ENCODE assay signal across 16 cellular contexts in genomic region chr15:89790661-89791060, GRCh38. TPM values are rescaled to one million over a fixed set of nuclear protein-coding genes. Genes with fewer than 3 reads are reported as not detected.
DNase-seq lines count a peak whose midpoint lies in the region; ATAC-seq, FAIRE-seq and TF ChIP-seq lines count a peak whose summit lies in the region.
"Had no signal": no experiment of that assay in that cellular context is flagged by ENCODE, and none has a peak within 500 bp of the region (broad histone marks: within the 10 kb centered on the region; RNA-seq: fewer than 3 reads in every experiment).

No MANE protein-coding gene starts in this region.

- H3K27me3 ChIP-seq in Panc1 (ENCODE audit: control insufficient read depth, insufficient read depth, low read length) = no peaks in the 10 kb centered on the region
- H3K27me3 ChIP-seq in K562 (ENCODE audit: control insufficient read depth in 2 of 2, insufficient read depth in 2 of 2, low read length in 2 of 2) = no peaks in the 10 kb centered on the region
- H3K27me3 ChIP-seq in osteoblast (ENCODE audit: insufficient read depth, low read length) = no peaks in the 10 kb centered on the region
- H3K27me3 ChIP-seq in CD8-positive, alpha-beta T cell (ENCODE audit: insufficient read depth, low read length) = no peaks in the 10 kb centered on the region

- POLR2A ChIA-PET in Panc1 (lab: Charles Lee) (no interaction called here), K562 (lab: Yijun Ruan, JAX) (interaction anchor here (0.6 kb wide), 1 partner anchor 59 kb away, joined by 3 read pairs; no protein-coding TSS in a partner anchor)
- POLR2A ChIA-PET in CD8-positive, alpha-beta T cell (lab: Charles Lee) = no interaction called here

- H3K79me2 ChIP-seq in K562 (ENCODE audit: control insufficient read depth, insufficient read depth, low read length) = no peaks in the 10 kb centered on the region
- peaks cover 9% of the 10 kb centered on the region for H3K79me2 ChIP-seq in osteoblast (ENCODE audit: insufficient read depth, low read length)

- no peak overlapping the region for H3K9ac ChIP-seq in K562 (ENCODE audit: insufficient read depth in 1 of 2, low read depth in 2 of 2, low read length in 2 of 2)
- H3K9ac ChIP-seq in kidney (ENCODE audit: low read length in 2 of 2) = no peak overlapping the region
- H3K9ac ChIP-seq: GM23248 had no signal

- FAIRE-seq in K562 (lab: Jason Lieb, UNC) (no peak), kidney (lab: Jason Lieb, UNC) (no peak)
- FAIRE-seq: A549, H54 had no signal

- TF ChIP-seq CTCF in Panc1 (IDR thresholded peaks at IDR 0.05) (no peak), K562 (IDR thresholded peaks at IDR 0.05 in 2 of 3, conservative IDR thresholded peaks at IDR 0.05 in 1 of 3; ENCODE audit: insufficient read depth in 2 of 3, low read depth in 1 of 3, low read length in 3 of 3) (no peak), kidney (IDR thresholded peaks at IDR 0.05; ENCODE audit: borderline replicate concordance, extremely low read depth, insufficient read depth) (no peak), osteoblast (IDR thresholded peaks at IDR 0.05; ENCODE audit: extremely low read depth, low read depth, low read length) (no peak)
- no peak for TF ChIP-seq CTCF in CD8-positive, alpha-beta T cell (IDR thresholded peaks at IDR 0.05)

- H3K9me3 ChIP-seq in Panc1 (ENCODE audit: control insufficient read depth, insufficient read depth, low read depth, low read length) = no peaks in the 10 kb centered on the region
- H3K9me3 ChIP-seq in K562 (replicated peaks; ENCODE audit: control insufficient read depth, insufficient read depth, low read depth, low read length) = no peaks in the 10 kb centered on the region; the same call in 1 of the 2 replicates
- no peaks in the 10 kb centered on the region for H3K9me3 ChIP-seq in kidney (ENCODE audit: control insufficient read depth in 1 of 2, low read length in 2 of 2)
- H3K9me3 ChIP-seq in osteoblast (ENCODE audit: low read depth, low read length) = no peaks in the 10 kb centered on the region
- H3K9me3 ChIP-seq in CD8-positive, alpha-beta T cell (ENCODE audit: low read length) = no peaks in the 10 kb centered on the region

- BruUV-seq in Panc1 (replicated peaks; lab: Mats Ljungman, UMichigan) (no TSS peak), K562 (replicated peaks; lab: Mats Ljungman, UMichigan) (no TSS peak)

- H3K36me3 Mint-ChIP-seq in CD8-positive, alpha-beta T cell = no peaks in the 10 kb centered on the region

- H3K36me3 ChIP-seq in Panc1 (ENCODE audit: control insufficient read depth, insufficient read depth, low read length) (no peaks in the 10 kb centered on the region; the same call in 1 of the 2 replicates), K562 (ENCODE audit: control insufficient read depth, insufficient read depth, low read length) (no peaks in the 10 kb centered on the region), kidney (ENCODE audit: control insufficient read depth in 1 of 2, insufficient read depth in 2 of 2, low read length in 2 of 2) (peaks cover 0 to 27% of the 10 kb centered on the region in 2 donors), osteoblast (ENCODE audit: insufficient read depth, low read length) (peaks cover 88% of the 10 kb centered on the region)
- H3K36me3 ChIP-seq in CD8-positive, alpha-beta T cell (ENCODE audit: insufficient read depth, low read length) = no peaks in the 10 kb centered on the region

- TF ChIP-seq RAD21 in K562 (CRISPR knock-in tag; conservative IDR thresholded peaks at IDR 0.05 in 1 of 2, IDR thresholded peaks at IDR 0.05 in 1 of 2) = no peak

- H3K27me3 Mint-ChIP-seq in CD8-positive, alpha-beta T cell (ENCODE audit: low read depth) = peaks cover 7% of the 10 kb centered on the region

- TF ChIP-seq POLR2A in K562 (conservative IDR thresholded peaks at IDR 0.05) = no peak

- H3K4me1 ChIP-seq in Panc1 (ENCODE audit: control insufficient read depth, insufficient read depth, low read length) = no peaks in the 10 kb centered on the region
- peaks cover 0 to 8% of the 10 kb centered on the region in 2 experiments; a peak in 2 of 5 replicates for H3K4me1 ChIP-seq in K562 (replicated peaks in 1 of 2; ENCODE audit: control insufficient read depth in 2 of 2, insufficient read depth in 2 of 2, low read length in 2 of 2)
- H3K4me1 ChIP-seq in kidney (ENCODE audit: control insufficient read depth in 1 of 2, insufficient read depth in 1 of 2, low read depth in 1 of 2, low read length in 2 of 2) = peaks cover 3 to 4% of the 10 kb centered on the region in 2 donors
- peaks cover 14% of the 10 kb centered on the region for H3K4me1 ChIP-seq in osteoblast (ENCODE audit: insufficient read depth, low read length)
- no peaks in the 10 kb centered on the region for H3K4me1 ChIP-seq in CD8-positive, alpha-beta T cell (ENCODE audit: insufficient read depth, low read length)

- no peaks in the 10 kb centered on the region for H3K4me1 Mint-ChIP-seq in CD8-positive, alpha-beta T cell (ENCODE audit: low read depth)
- H3K4me1 Mint-ChIP-seq: CD14-positive monocyte; CD8-positive, alpha-beta memory T cell had no signal

- H3K4me2 ChIP-seq in K562 (ENCODE audit: insufficient read depth, low read length) (no peak overlapping the region), osteoblast (ENCODE audit: insufficient read depth, low read length) (no peak overlapping the region)
- H3K4me2 ChIP-seq: A549 had no signal

- in situ Hi-C loops in Panc1 (cut with HindIII; ENCODE audit: low pct_unique_long_range_greater_than_20kb, low sequenced_read_pairs) (no loop called here), K562 (cut with MboI) (no loop called here)

- DNase-seq in Panc1 (ENCODE audit: low read depth, low spot score) (no peak), K562 (ENCODE audit: extremely low read depth in 1 of 4, low spot score in 3 of 4) (no peak), kidney (peak; percentile 57), osteoblast (ENCODE audit: insufficient read length, low spot score, missing footprints) (peak; percentile 8)
- DNase-seq in CD8-positive, alpha-beta T cell = no peak
- DNase-seq: Caco-2; CD8-positive, alpha-beta memory T cell; DMS53; GF-D8; GM23248 had no signal

- H3K4me3 Mint-ChIP-seq in CD8-positive, alpha-beta T cell = no peak overlapping the region
- H3K4me3 Mint-ChIP-seq: CD14-positive monocyte; CD8-positive, alpha-beta memory T cell had no signal

- ATAC-seq in Panc1 (peak; percentile 7; the same call in 1 of the 2 replicates), K562 (no peak), GM18498 (IDR thresholded peaks at IDR 0.05; ENCODE audit: unreplicated experiment) (no peak), HG03025 (IDR thresholded peaks at IDR 0.05; ENCODE audit: low FRiP score, unreplicated experiment) (no peak)
- no peak for ATAC-seq in CD8-positive, alpha-beta T cell
- ATAC-seq: A549 had no signal

- CTCF ChIA-PET in Panc1 (lab: Charles Lee) (no interaction called here), K562 (lab: Yijun Ruan, JAX; ENCODE audit: low intra/inter-chr PET ratio) (no interaction called here)
- CTCF ChIA-PET in CD8-positive, alpha-beta T cell (lab: Charles Lee) = no interaction called here

- intact Hi-C loops in Panc1 (cut with micrococcal nuclease; ENCODE audit: unreplicated experiment) (no loop called here), K562 (cut with micrococcal nuclease) (no loop called here), kidney (cut with DNase I) (no loop called here)
- intact Hi-C loops in CD8-positive, alpha-beta T cell (cut with DNase I, micrococcal nuclease) = no loop called here

- no peak overlapping the region for H3K27ac ChIP-seq in Panc1 (ENCODE audit: low read length)
- no peak overlapping the region for H3K27ac ChIP-seq in K562 (ENCODE audit: extremely low read depth, low read depth, low read length)
- no peak overlapping the region for H3K27ac ChIP-seq in kidney (ENCODE audit: low read depth in 2 of 2, low read length in 2 of 2)
- no peak overlapping the region for H3K27ac ChIP-seq in osteoblast (ENCODE audit: low read depth, low read length)
- no peak overlapping the region for H3K27ac ChIP-seq in CD8-positive, alpha-beta T cell (ENCODE audit: low read depth, low read length)
- H3K27ac ChIP-seq: A549, GM23248 had no signal

- H3K9me1 ChIP-seq in K562 (ENCODE audit: control insufficient read depth, insufficient read depth, low read length) = no peaks in the 10 kb centered on the region

- no peak overlapping the region for H3K4me3 ChIP-seq in Panc1 (ENCODE audit: low read depth in 2 of 2, low read length in 2 of 2)
- H3K4me3 ChIP-seq in K562 = no peak overlapping the region
- no peak overlapping the region for H3K4me3 ChIP-seq in kidney (ENCODE audit: low read length in 2 of 2)
- no peak overlapping the region for H3K4me3 ChIP-seq in osteoblast (ENCODE audit: insufficient read depth, low read length)
- no peak overlapping the region for H3K4me3 ChIP-seq in CD8-positive, alpha-beta T cell (ENCODE audit: low read depth, low read length)
- H3K4me3 ChIP-seq: A549, GM23248 had no signal

- no peak overlapping the region for H3K27ac Mint-ChIP-seq in CD8-positive, alpha-beta T cell
- H3K27ac Mint-ChIP-seq: CD8-positive, alpha-beta memory T cell had no signal

- no peak overlapping the region for H2AFZ ChIP-seq in K562 (ENCODE audit: low read depth, low read length)
- H2AFZ ChIP-seq in osteoblast (ENCODE audit: low read length) = no peak overlapping the region
- H2AFZ ChIP-seq: GM23248 had no signal

- no peak for TF ChIP-seq EP300 in K562 (IDR thresholded peaks at IDR 0.05; ENCODE audit: low read length)

- peaks cover 9% of the 10 kb centered on the region for H3K9me3 Mint-ChIP-seq in CD8-positive, alpha-beta T cell

- no peaks in the 10 kb centered on the region for H4K20me1 ChIP-seq in K562 (replicated peaks; ENCODE audit: control insufficient read depth, insufficient read depth, low read length)
- H4K20me1 ChIP-seq in osteoblast (ENCODE audit: insufficient read depth, low read length) = peaks cover 7% of the 10 kb centered on the region

- WGBS in K562 (ENCODE audit: insufficient coverage, low coverage, missing lambda C conversion rate) = 66% methylated on average over 16 of the region's 16 CpGs

RNA-seq across cellular contexts. Expression of gene MESP2, which starts 14.5 kb away (rescaled TPM):
- 1.1 TPM for total RNA-seq in Panc1 (2021; ENCODE audit: unreplicated experiment)
- polyA plus RNA-seq in Panc1 (2012; ENCODE audit: insufficient read length) = 2.0 TPM
- not detected in 2 replicates for total RNA-seq in K562 (2011; cell fraction: chromatin; rRNA removed; ENCODE audit: low replicate concordance)
- not detected in 2 replicates for total RNA-seq in K562 (2011; cell fraction: nucleolus; rRNA removed)
- total RNA-seq in K562 (2011; cell fraction: nucleoplasm; rRNA removed) = not detected in 2 replicates
- 0.82 and 1.1 TPM in 2 replicates for total RNA-seq in K562 (2014; rRNA removed)
- total RNA-seq in K562 (2014; rRNA removed; fragmentation: Illumina TruSeq; extraction: Trizol) = 0.41 and 0.51 TPM in 2 replicates
- 0.29 and 0.45 TPM in 2 replicates for total RNA-seq in K562 (2015; rRNA removed; fragmentation: Illumina TruSeq; extraction: Trizol)
- 0.47 and 0.66 TPM in 2 replicates for total RNA-seq in K562 (2021)
- polyA plus RNA-seq in K562 (2011; rRNA removed) = 0.08 and 0.14 TPM in 2 replicates
- polyA plus RNA-seq in K562 (2011; cell fraction: cytosol; rRNA removed) = 0.18 and 0.22 TPM in 2 replicates
- polyA plus RNA-seq in K562 (2011; cell fraction: nucleus; rRNA removed) = 0.10 and 0.56 TPM in 2 replicates
- polyA plus RNA-seq in K562 (2012) = 0.39 and 0.48 TPM in 2 replicates
- polyA plus RNA-seq in K562 (2014; fragmentation: Illumina TruSeq; extraction: Trizol) = 0.55 and 0.70 TPM in 2 replicates
- under 1 TPM; 0.11 to 0.13 TPM for polyA plus RNA-seq in K562 (2014; fragmentation: Nextera tagmentation; extraction: Ambion mirVana)
- 0.37 and 0.47 TPM in 2 replicates for polyA plus RNA-seq in K562 (2014; rRNA removed)
- not detected in 2 replicates for polyA minus RNA-seq in K562 (2011; rRNA and poly(A)+ RNA removed)
- polyA minus RNA-seq in K562 (2011; cell fraction: cytosol; rRNA and poly(A)+ RNA removed) = not detected in 2 replicates
- polyA minus RNA-seq in K562 (2011; cell fraction: nucleus; rRNA and poly(A)+ RNA removed) = not detected in 2 replicates
- 0.47 TPM for total RNA-seq in kidney
- polyA plus RNA-seq in kidney (ENCODE audit: insufficient read depth, low read depth, low replicate concordance) = 0.24 TPM
- 0.72 and 1.5 TPM in 2 replicates for total RNA-seq in osteoblast
- total RNA-seq in CD8-positive, alpha-beta T cell = not detected
- total RNA-seq: CD8-positive, alpha-beta memory T cell; GM23248; HT1080 had no signal
- polyA plus RNA-seq: CD8-positive, alpha-beta memory T cell; GM23248 had no signal

RNA-seq across cellular contexts. Expression of gene ANPEP, which starts 24.0 kb away (rescaled TPM):
- 183 TPM for total RNA-seq in Panc1 (2021; ENCODE audit: unreplicated experiment)
- 194 TPM for polyA plus RNA-seq in Panc1 (2012; ENCODE audit: insufficient read length)
- total RNA-seq in K562 (2011; cell fraction: chromatin; rRNA removed; ENCODE audit: low replicate concordance) = 2.9 and 3.1 TPM in 2 replicates
- total RNA-seq in K562 (2011; cell fraction: nucleolus; rRNA removed) = 1.2 and 1.8 TPM in 2 replicates
- 1.5 and 2.5 TPM in 2 replicates for total RNA-seq in K562 (2011; cell fraction: nucleoplasm; rRNA removed)
- total RNA-seq in K562 (2014; rRNA removed) = 1.0 and 1.8 TPM in 2 replicates
- 1.1 and 1.3 TPM in 2 replicates for total RNA-seq in K562 (2014; rRNA removed; fragmentation: Illumina TruSeq; extraction: Trizol)
- total RNA-seq in K562 (2015; rRNA removed; fragmentation: Illumina TruSeq; extraction: Trizol) = 2.5 and 2.6 TPM in 2 replicates
- 4.8 and 5.7 TPM in 2 replicates for total RNA-seq in K562 (2021)
- polyA plus RNA-seq in K562 (2011; rRNA removed) = 0.43 and 2.0 TPM in 2 replicates
- 0.63 and 1.5 TPM in 2 replicates for polyA plus RNA-seq in K562 (2011; cell fraction: cytosol; rRNA removed)
- polyA plus RNA-seq in K562 (2011; cell fraction: nucleus; rRNA removed) = 3.6 and 6.0 TPM in 2 replicates
- 6.6 and 17.5 TPM in 2 replicates for polyA plus RNA-seq in K562 (2012)
- polyA plus RNA-seq in K562 (2014; fragmentation: Illumina TruSeq; extraction: Trizol) = 4.0 and 4.2 TPM in 2 replicates
- under 1 TPM; 0.23 to 0.27 TPM for polyA plus RNA-seq in K562 (2014; fragmentation: Nextera tagmentation; extraction: Ambion mirVana)
- polyA plus RNA-seq in K562 (2014; rRNA removed) = 4.7 and 8.9 TPM in 2 replicates
- 0.30 and 0.67 TPM in 2 replicates for polyA minus RNA-seq in K562 (2011; rRNA and poly(A)+ RNA removed)
- 0.95 and 3.6 TPM in 2 replicates for polyA minus RNA-seq in K562 (2011; cell fraction: cytosol; rRNA and poly(A)+ RNA removed)
- polyA minus RNA-seq in K562 (2011; cell fraction: nucleus; rRNA and poly(A)+ RNA removed) = 0.67 and 0.78 TPM in 2 replicates
- 221 TPM for total RNA-seq in kidney
- polyA plus RNA-seq in kidney (ENCODE audit: insufficient read depth, low read depth, low replicate concordance) = 242 TPM
- total RNA-seq in osteoblast = 87.9 and 98.7 TPM in 2 replicates
- total RNA-seq in CD8-positive, alpha-beta T cell = under 1 TPM; 0.19 to 0.43 TPM
- polyA plus RNA-seq: CD8-positive, alpha-beta memory T cell had no signal

RNA-seq across cellular contexts. Expression of gene MESP1, which starts 39.6 kb away (rescaled TPM):
- total RNA-seq in Panc1 (2021; ENCODE audit: unreplicated experiment) (6.4 TPM), K562 (2014; rRNA removed) (0.36 and 1.0 TPM in 2 replicates), K562 (2014; rRNA removed; fragmentation: Illumina TruSeq; extraction: Trizol) (not detected in 2 replicates), K562 (2015; rRNA removed; fragmentation: Illumina TruSeq; extraction: Trizol) (0.14 and 0.49 TPM in 2 replicates), K562 (2021) (1.1 and 1.6 TPM in 2 replicates), kidney (2.1 TPM), osteoblast (under 0.01 TPM in 2 replicates)
- 6.5 TPM for polyA plus RNA-seq in Panc1 (2012; ENCODE audit: insufficient read length)
- 0.44 and 0.67 TPM in 2 replicates for total RNA-seq in K562 (2011; cell fraction: chromatin; rRNA removed; ENCODE audit: low replicate concordance)
- total RNA-seq in K562 (2011; cell fraction: nucleolus; rRNA removed) = 1.0 and 1.2 TPM in 2 replicates
- total RNA-seq in K562 (2011; cell fraction: nucleoplasm; rRNA removed) = 0.44 and 0.46 TPM in 2 replicates
- polyA plus RNA-seq in K562 (2011; rRNA removed) (0.14 and 0.29 TPM in 2 replicates), K562 (2014; fragmentation: Illumina TruSeq; extraction: Trizol) (not detected in 2 replicates), K562 (2014; fragmentation: Nextera tagmentation; extraction: Ambion mirVana) (not detected), K562 (2014; rRNA removed) (0.52 and 0.78 TPM in 2 replicates), kidney (ENCODE audit: insufficient read depth, low read depth, low replicate concordance) (6.0 TPM)
- polyA plus RNA-seq in K562 (2011; cell fraction: cytosol; rRNA removed) = 0.12 and 0.75 TPM in 2 replicates
- polyA plus RNA-seq in K562 (2011; cell fraction: nucleus; rRNA removed) = 0.11 and 0.44 TPM in 2 replicates
- 0.68 and 1.4 TPM in 2 replicates for polyA plus RNA-seq in K562 (2012)
- 0.07 and 0.15 TPM in 2 replicates for polyA minus RNA-seq in K562 (2011; rRNA and poly(A)+ RNA removed)
- 2.5 TPM in 1 of 2 replicates, not detected in the other for polyA minus RNA-seq in K562 (2011; cell fraction: cytosol; rRNA and poly(A)+ RNA removed)
- polyA minus RNA-seq in K562 (2011; cell fraction: nucleus; rRNA and poly(A)+ RNA removed) = 0.33 and 0.54 TPM in 2 replicates
- total RNA-seq in CD8-positive, alpha-beta T cell = under 1 TPM; 0.19 to 0.24 TPM
- total RNA-seq: GM23248 had no signal

Comparison
In these comparisons a context has a peak if more than half of its experiments do, and no peak if none do; other contexts are left out.
1. DNase-seq: peak in kidney (single experiment) and osteoblast (single experiment); none in Panc1 (single experiment), K562 (0 of 4) and CD8-positive, alpha-beta T cell (0 of 7).
2. RNA of gene ANPEP, which starts 24.0 kb away (total RNA-seq): 221 TPM in kidney (single experiment), 183 TPM in Panc1 (single experiment) and 87.9 to 98.7 TPM in osteoblast; 1.0 to 5.7 TPM in K562 and 0.19 to 0.43 TPM in CD8-positive, alpha-beta T cell; every median in the first group is over 10 times any median in the second.